In the genomic region with DNA sequence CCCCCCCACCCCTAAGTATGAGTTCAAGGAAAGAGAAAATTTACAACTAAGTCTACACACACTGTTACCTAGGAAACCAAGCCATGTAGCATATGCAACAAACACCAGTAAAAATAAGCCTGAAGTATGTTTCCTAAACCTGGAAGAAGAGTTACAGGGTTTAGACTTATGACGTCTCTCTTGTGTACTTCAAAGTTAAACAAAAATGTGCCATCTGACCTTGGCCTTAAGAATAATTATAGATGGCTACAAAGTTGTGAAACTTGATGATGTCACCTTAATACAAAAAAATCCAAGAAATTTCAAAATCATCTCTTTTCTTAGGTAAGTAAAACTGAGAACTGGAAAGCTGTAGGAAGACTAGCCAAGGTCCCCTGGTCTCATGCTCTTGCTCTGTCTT, we compare ENCODE assay signal across 20 cellular contexts.
DNase-seq lines count a peak whose midpoint lies in the region; ATAC-seq, FAIRE-seq and TF ChIP-seq lines count a peak whose summit lies in the region.
"Had no signal": no experiment of that assay in that cellular context is flagged by ENCODE, and none has a peak within 500 bp of the region (broad histone marks: within the 10 kb centered on the region; RNA-seq: fewer than 3 reads in every experiment).

No MANE protein-coding gene starts in this region.

- peak overlapping the region; percentile 81 for H2BK5ac ChIP-seq in IMR-90 (ENCODE audit: low read depth, low read length, poor library complexity, severe bottlenecking)

- no TSS peak for BruUV-seq in IMR-90 (replicated peaks; lab: Mats Ljungman, UMichigan)

- H3K9me1 ChIP-seq in IMR-90 (ENCODE audit: insufficient read depth, low read length), result no peaks in the 10 kb centered on the region

- no peak overlapping the region for H3K56ac ChIP-seq in IMR-90 (ENCODE audit: extremely low read depth, insufficient read depth, low read length)

- H3K14ac ChIP-seq in IMR-90 (replicated peaks; ENCODE audit: low read depth, low read length), result no peak overlapping the region

- H2BK120ac ChIP-seq in IMR-90 (ENCODE audit: low read depth, low read length), result no peak overlapping the region

- WGBS in IMR-90 (ENCODE audit: extremely low coverage in 2 of 2, insufficient read length in 1 of 2), 2 experiments, result no CpG with 5 or more reads among the region's 1 CpG

- H2BK20ac ChIP-seq in IMR-90 (ENCODE audit: low read depth, low read length), result no peak overlapping the region

- H3K9ac ChIP-seq in IMR-90 (ENCODE audit: low read depth, low read length) (no peak overlapping the region), kidney (ENCODE audit: low read length in 2 of 2) (no peak overlapping the region)
- H3K9ac ChIP-seq: BLaER1, GM23248 had no signal

- no peak overlapping the region for H4K91ac ChIP-seq in IMR-90 (ENCODE audit: insufficient read depth, low read depth, low read length)

- H4K5ac ChIP-seq in IMR-90 (ENCODE audit: low read depth, low read length), result peak overlapping the region; percentile 91; the same call in 1 of the 2 replicates

- no peaks in the 10 kb centered on the region for H4K20me1 ChIP-seq in IMR-90 (ENCODE audit: insufficient read depth, low read length)
- H4K20me1 ChIP-seq: BLaER1 had no signal

- H3K18ac ChIP-seq in IMR-90 (ENCODE audit: low read depth, low read length), result peak overlapping the region; percentile 91; the same call in 1 of the 2 replicates

- POLR2A ChIA-PET in IMR-90 (lab: Charles Lee; ENCODE audit: unreplicated experiment), result no interaction called here

- dilution Hi-C loops in IMR-90 (cut with HindIII; ENCODE audit: low sequenced_read_pairs, unreplicated experiment), result no loop called here

- TF ChIP-seq POLR2A in IMR-90 (IDR thresholded peaks at IDR 0.05; ENCODE audit: low read depth, low read length), result no peak

- H4K8ac ChIP-seq in IMR-90 (ENCODE audit: low read depth in 2 of 2, low read length in 2 of 2), result 0 out of 4 replicates have a peak overlapping the region, but pooled peaks of 1 of the 2 experiments have one; percentile 31

- intact Hi-C loops in IMR-90 (cut with micrococcal nuclease), result no loop called here
- intact Hi-C loops in kidney (cut with DNase I), result no loop called here

- peak; percentile 54 for ATAC-seq in IMR-90 (ENCODE audit: low read depth)

- H3K4me2 ChIP-seq in IMR-90 (ENCODE audit: low read depth, low read length), result no peak overlapping the region; the same call in 1 of the 2 replicates
- H3K4me2 ChIP-seq: BLaER1 had no signal

- no peak overlapping the region for H2AFZ ChIP-seq in IMR-90 (replicated peaks; ENCODE audit: low read length, poor library complexity)
- H2AFZ ChIP-seq: GM23248 had no signal

- H3K4me1 ChIP-seq in IMR-90 (ENCODE audit: control insufficient read depth, insufficient read depth, low read length) (peaks cover 3% of the 10 kb centered on the region; the same call in 1 of the 2 replicates), kidney (ENCODE audit: control insufficient read depth in 1 of 2, insufficient read depth in 1 of 2, low read depth in 1 of 2, low read length in 2 of 2) (no peaks in the 10 kb centered on the region)
- H3K4me1 ChIP-seq: BLaER1, HAP-1 had no signal

- CTCF ChIA-PET in IMR-90 (lab: Yijun Ruan, JAX), result no interaction called here

- no peak overlapping the region for H2AK9ac ChIP-seq in IMR-90 (replicated peaks; ENCODE audit: low read depth, low read length, poor library complexity)

- TF ChIP-seq CTCF in IMR-90 (conservative IDR thresholded peaks at IDR 0.05; ENCODE audit: low read depth, low read length) (no peak), choroid plexus epithelial cell (conservative IDR thresholded peaks at IDR 0.05; ENCODE audit: low read depth, low read length) (no peak), fibroblast of pulmonary artery (IDR thresholded peaks at IDR 0.05; ENCODE audit: low read length, missing control alignments) (no peak), retinal pigment epithelial cell (conservative IDR thresholded peaks at IDR 0.05; ENCODE audit: low read depth, low read length) (no peak), kidney (IDR thresholded peaks at IDR 0.05; ENCODE audit: borderline replicate concordance, extremely low read depth, insufficient read depth) (no peak)

- no peaks in the 10 kb centered on the region for H3K79me1 ChIP-seq in IMR-90 (ENCODE audit: low read depth in 1 of 2, low read length in 2 of 2)

- no peak overlapping the region for H3K23ac ChIP-seq in IMR-90 (ENCODE audit: low read depth, low read length)

- H3K4ac ChIP-seq in IMR-90 (ENCODE audit: low read depth, low read length), result no peak overlapping the region

- H3K9me3 ChIP-seq in IMR-90 (ENCODE audit: control insufficient read depth, insufficient read depth, low read length), result no peaks in the 10 kb centered on the region
- H3K9me3 ChIP-seq in kidney (ENCODE audit: control insufficient read depth in 1 of 2, low read length in 2 of 2), result no peaks in the 10 kb centered on the region
- H3K9me3 ChIP-seq: BLaER1, HAP-1 had no signal

- H3K36me3 ChIP-seq in IMR-90 (ENCODE audit: control insufficient read depth, insufficient read depth, low read length) (no peaks in the 10 kb centered on the region), kidney (ENCODE audit: control insufficient read depth in 1 of 2, insufficient read depth in 2 of 2, low read length in 2 of 2) (no peaks in the 10 kb centered on the region)
- H3K36me3 ChIP-seq: BLaER1, HAP-1 had no signal

- no peaks in the 10 kb centered on the region for H3K27me3 ChIP-seq in IMR-90 (ENCODE audit: control insufficient read depth, insufficient read depth, low read length)
- H3K27me3 ChIP-seq: BLaER1 had no signal

- H2BK15ac ChIP-seq in IMR-90 (ENCODE audit: low read depth, low read length), result no peak overlapping the region

- H2AK5ac ChIP-seq in IMR-90 (ENCODE audit: low read depth, low read length), result no peak overlapping the region

- peak; percentile 75 for DNase-seq in IMR-90
- peak; percentile 87 for DNase-seq in choroid plexus epithelial cell (ENCODE audit: low read depth)
- DNase-seq in fibroblast of pulmonary artery (ENCODE audit: low read depth), result peak; percentile 37
- DNase-seq in retinal pigment epithelial cell (ENCODE audit: low read depth), result peak; percentile 4
- DNase-seq in activated naive CD4-positive, alpha-beta T cell treated with Interleukin-2 at 50 U/mL for 16 hours, result no peak
- DNase-seq in T-helper 9 cell, result no peak
- no peak for DNase-seq in kidney
- DNase-seq: ACHN; AML-193; CD4-positive, alpha-beta memory T cell; DMS153; DMS79; GDM1; GM23248 had no signal

- TF ChIP-seq RAD21 in IMR-90 (IDR thresholded peaks at IDR 0.05; ENCODE audit: low read length), result no peak

- no peak overlapping the region for H3K27ac ChIP-seq in IMR-90 (ENCODE audit: insufficient read depth, low read length)
- no peak overlapping the region for H3K27ac ChIP-seq in kidney (ENCODE audit: low read depth in 2 of 2, low read length in 2 of 2)
- H3K27ac ChIP-seq: BLaER1, GM23248 had no signal

- FAIRE-seq in kidney (lab: Jason Lieb, UNC), result no peak
- FAIRE-seq: A204.1, GM12892, GM18507, HTR-8/SVneo had no signal

- H3K4me3 ChIP-seq in IMR-90 (ENCODE audit: insufficient read depth, low read depth, low read length), result no peak overlapping the region
- no peak overlapping the region for H3K4me3 ChIP-seq in choroid plexus epithelial cell (ENCODE audit: low read depth, low read length)
- H3K4me3 ChIP-seq in fibroblast of pulmonary artery (replicated peaks; ENCODE audit: low read depth, low read length), result no peak overlapping the region
- no peak overlapping the region for H3K4me3 ChIP-seq in retinal pigment epithelial cell (ENCODE audit: low read length)
- H3K4me3 ChIP-seq in kidney (ENCODE audit: low read length in 2 of 2), result no peak overlapping the region
- H3K4me3 ChIP-seq: BLaER1, GM23248, HAP-1 had no signal

- in situ Hi-C loops in IMR-90 (cut with MboI; ENCODE audit: low sequenced_read_pairs), result no loop called here

TF ChIP-seq in IMR-90, 13 proteins besides CTCF, POLR2A, EP300 and RAD21:
- TF ChIP-seq MXI1 (IDR thresholded peaks at IDR 0.05; ENCODE audit: borderline replicate concordance, low read depth, low read length), result no peak
- no peak for TF ChIP-seq BHLHE40 (IDR thresholded peaks at IDR 0.05; ENCODE audit: low read depth, low read length)
- TF ChIP-seq CHD1 (IDR thresholded peaks at IDR 0.05; ENCODE audit: low read depth, low read length), result no peak
- TF ChIP-seq CEBPB (IDR thresholded peaks at IDR 0.05; ENCODE audit: low read depth, low read length), result peak; percentile 60
- TF ChIP-seq FOS (IDR thresholded peaks at IDR 0.05; ENCODE audit: low read depth, low read length), result no peak
- TF ChIP-seq MAZ (IDR thresholded peaks at IDR 0.05; ENCODE audit: borderline replicate concordance, low read depth, low read length), result no peak
- no peak for TF ChIP-seq ELK1 (IDR thresholded peaks at IDR 0.05; ENCODE audit: borderline replicate concordance, low read depth, low read length)

Comparison
In these comparisons a context has a peak if more than half of its experiments do, and no peak if none do; other contexts are left out.
1. DNase-seq: peak in IMR-90 (single experiment), choroid plexus epithelial cell (single experiment), fibroblast of pulmonary artery (single experiment) and retinal pigment epithelial cell (single experiment); none in activated naive CD4-positive, alpha-beta T cell treated with Interleukin-2 at 50 U/mL for 16 hours (single experiment), T-helper 9 cell (single experiment) and kidney (single experiment).